In the genomic region with DNA sequence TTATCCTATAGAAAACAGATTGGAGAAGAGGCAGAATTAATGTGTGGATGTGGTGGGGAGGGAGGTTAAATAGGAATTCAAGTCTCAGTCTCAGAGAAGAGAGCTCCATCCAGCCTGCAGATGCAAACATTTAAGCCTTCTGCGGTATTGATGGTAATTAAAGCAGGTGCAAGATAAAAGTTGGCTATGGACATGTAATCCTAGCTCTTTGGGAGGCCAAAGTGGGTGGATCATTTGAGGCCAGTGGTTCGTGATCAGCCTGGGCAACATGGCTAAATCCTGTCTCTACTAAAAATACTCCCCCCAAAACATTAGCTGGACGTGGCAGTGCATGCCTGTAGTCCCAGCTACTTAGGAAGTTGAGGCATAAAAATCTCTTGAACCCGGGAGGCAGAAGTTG, we compare ENCODE assay signal across 27 cellular contexts.
"Had no signal": no experiment of that assay in that cellular context is flagged by ENCODE, and none has a peak within 500 bp of the region (broad histone marks: within the 10 kb centered on the region; RNA-seq: fewer than 3 reads in every experiment).

No MANE protein-coding gene starts in this region.

- H3K4me3 ChIP-seq: neural progenitor cell, ovary, psoas muscle, right lobe of liver, sigmoid colon, skin epidermis, smooth muscle cell, spleen, suprapubic skin, testis, tibial artery, transverse colon, upper lobe of right lung, uterus had no signal

- DNase-seq: natural killer cell; occipital lobe; ovary; posterior cingulate gyrus; psoas muscle; right cardiac atrium; right lobe of liver; sigmoid colon; spleen; stimulated activated CD4-positive, alpha-beta T cell treated with anti-CD3 and anti-CD28 coated beads, Interleukin-12 subunit alpha, Interleukin-12 subunit beta, amount 100 ng/mL, for 4 hours; stimulated activated CD4-positive, alpha-beta T cell treated with anti-CD3 and anti-CD28 coated beads, Interleukin-1b, Interleukin-23, amount 100 ng/mL, for 48 hours; stimulated activated CD4-positive, alpha-beta T cell treated with anti-CD3 and anti-CD28 coated beads, Interleukin-4, amount 100 ng/mL, for 1 hour; stimulated activated CD4-positive, alpha-beta T cell treated with anti-CD3 and anti-CD28 coated beads, Interleukin-4, amount 100 ng/mL, for 4 hours; stimulated activated CD8-positive, alpha-beta memory T cell treated with anti-CD3 and anti-CD28 coated beads, Interleukin-4, amount 100 ng/mL, for 48 hours; stimulated activated naive CD4-positive, alpha-beta T cell; stimulated activated naive CD8-positive, alpha-beta T cell treated with anti-CD3 and anti-CD28 coated beads, Interleukin-15, amount 100 ng/mL, for 72 hours; stimulated activated naive CD8-positive, alpha-beta T cell treated with anti-CD3 and anti-CD28 coated beads, Interleukin-15, Interleukin-2, amounts not matched to agents 100 U/mL and 50 U/mL, for 24 hours; substantia nigra; testis; tibial artery; transverse colon; upper lobe of right lung; uterus had no signal
